In the genomic region with DNA sequence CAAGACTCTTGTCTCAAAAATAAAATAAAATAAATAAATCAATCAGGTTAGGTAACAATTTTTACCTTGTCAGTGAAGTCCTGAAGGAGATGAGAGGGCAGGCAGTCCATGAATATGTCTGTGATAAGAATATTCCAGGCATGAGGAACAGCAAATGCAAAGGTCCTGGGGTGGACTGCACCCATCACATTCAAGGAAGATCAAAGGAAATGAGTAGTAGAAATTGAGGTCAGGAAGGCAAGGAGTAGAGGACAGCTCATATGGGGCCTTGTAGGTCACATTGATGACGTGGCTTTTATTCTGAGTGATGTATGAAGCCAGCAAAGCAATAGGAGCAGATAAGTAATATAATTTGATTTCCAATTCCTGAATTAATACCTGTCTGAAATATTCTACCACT, we compare ENCODE assay signal across 24 cellular contexts.
"Had no signal": no experiment of that assay in that cellular context is flagged by ENCODE, and none has a peak within 500 bp of the region (broad histone marks: within the 10 kb centered on the region; RNA-seq: fewer than 3 reads in every experiment).

No MANE protein-coding gene starts in this region.

- H3K36me3 Mint-ChIP-seq: mesothelial cell of epicardium had no signal

- H3K9me3 Mint-ChIP-seq: effector memory CD8-positive, alpha-beta T cell had no signal

- H3K27ac Mint-ChIP-seq: dendritic cell treated with granulocyte-macrophage colony-stimulating factor and Interleukin-4, amounts not matched to agents 40 ng/mL and 50 ng/mL, for 4 days; effector memory CD8-positive, alpha-beta T cell; endodermal cell; mesothelial cell of epicardium; naive B cell had no signal

- H3K27ac ChIP-seq: colonic mucosa, epithelial cell of prostate, esophagus squamous epithelium, gastrocnemius medialis, heart right ventricle, left lung, lower lobe of right lung had no signal

- DNase-seq: colonic mucosa; cortex of kidney; effector CD8-positive, alpha-beta T cell; effector memory CD8-positive, alpha-beta T cell; endodermal cell; erythroblast; esophagus squamous epithelium; foreskin fibroblast; foreskin melanocyte; gastrocnemius medialis; glutamatergic neuron; head of caudate nucleus; heart right ventricle; hippocampal formation; left cardiac atrium; left lung; left ventricle myocardium superior; lower lobe of right lung; mesenchymal stem cell; mucosa of descending colon; naive B cell had no signal

- H3K4me1 ChIP-seq: colonic mucosa, gastrocnemius medialis, lower lobe of right lung had no signal

- H3K9me3 ChIP-seq: colonic mucosa, gastrocnemius medialis had no signal

- H3K27me3 ChIP-seq: colonic mucosa, esophagus squamous epithelium, gastrocnemius medialis, heart right ventricle, left lung had no signal

- H3K36me3 ChIP-seq: colonic mucosa, esophagus squamous epithelium, gastrocnemius medialis, heart right ventricle, left lung, lower lobe of right lung had no signal

- H3K4me3 ChIP-seq: colonic mucosa, esophagus squamous epithelium, gastrocnemius medialis, heart right ventricle, left lung, lower lobe of right lung, mucosa of descending colon had no signal

- H3K4me1 Mint-ChIP-seq: mesothelial cell of epicardium, naive B cell had no signal

- H3K4me3 Mint-ChIP-seq: dendritic cell treated with granulocyte-macrophage colony-stimulating factor and Interleukin-4, amounts not matched to agents 40 ng/mL and 50 ng/mL, for 4 days; effector memory CD8-positive, alpha-beta T cell; endodermal cell; mesothelial cell of epicardium; naive B cell had no signal

- ATAC-seq: effector memory CD8-positive, alpha-beta T cell; gastrocnemius medialis; heart right ventricle; left cardiac atrium; left lung; left ventricle myocardium superior; lower lobe of right lung; mucosa of descending colon had no signal
